ENCODE assay signal across 8 cellular contexts in the genomic region with DNA sequence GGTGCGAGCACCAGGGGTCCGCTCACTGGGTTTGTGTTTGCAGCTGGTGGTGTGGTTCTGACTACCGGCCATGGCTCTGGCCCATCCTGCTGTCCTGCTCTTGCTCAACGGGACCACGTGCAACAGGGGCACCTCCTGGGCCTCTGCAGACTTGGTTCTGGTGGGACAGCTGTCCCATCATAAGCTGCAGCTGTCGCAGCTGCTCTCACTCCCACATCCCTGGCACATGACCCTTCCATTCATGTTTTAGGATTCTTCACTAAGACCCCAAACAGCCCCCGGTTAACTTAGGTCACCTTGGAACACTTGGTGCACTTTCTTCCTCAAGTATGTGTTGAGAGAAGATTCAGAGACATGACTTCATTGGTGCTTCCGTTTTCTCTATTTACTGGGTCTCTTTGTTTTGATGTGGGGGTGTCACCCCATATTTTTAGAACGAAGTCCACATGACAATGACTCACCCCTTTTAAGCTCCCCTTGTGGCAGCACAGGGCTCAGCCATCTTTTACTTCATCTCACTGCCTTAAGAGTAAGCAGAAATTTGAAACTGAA.
DNase-seq lines count a peak whose midpoint lies in the region; ATAC-seq and TF ChIP-seq lines count a peak whose summit lies in the region.

No MANE protein-coding gene starts in this region.

- H4K20me1 ChIP-seq in HCT116 (ENCODE audit: insufficient read depth) = no peaks in the 10 kb centered on the region

- RAD21 ChIA-PET in HCT116 (lab: Charles Lee; ENCODE audit: low non-redundant PET in 1 of 2, low total read pairs in 2 of 2, uncharacterized antibody in 2 of 2, unreplicated experiment in 2 of 2) = no interaction called here

- WGBS in lung, 2 donors = 67 to 75% methylated on average over 9 of the region's 9 CpGs
- 68 to 85% methylated on average over 7 to 9 of the region's 9 CpGs for WGBS in testis, 2 donors

- H3K27me3 ChIP-seq in HCT116 (ENCODE audit: insufficient read depth, low read length) (no peaks in the 10 kb centered on the region), SJCRH30 (no peaks in the 10 kb centered on the region), lung (ENCODE audit: control insufficient read depth, insufficient read depth) (no peaks in the 10 kb centered on the region), testis (no peaks in the 10 kb centered on the region)

- ATAC-seq in HCT116 = no peak
- peak; percentile 43 for ATAC-seq in lung (ENCODE audit: insufficient read depth, low FRiP score)

- TF ChIP-seq CTCF in GM12874 (IDR thresholded peaks at IDR 0.05; ENCODE audit: insufficient read depth, low read depth, low read length) = 0 out of 2 replicates have a peak, but pooled peaks have one; percentile 16
- TF ChIP-seq CTCF in HCT116 (IDR thresholded peaks at IDR 0.05 in 2 of 3, conservative IDR thresholded peaks at IDR 0.05 in 1 of 3; ENCODE audit: borderline replicate concordance in 1 of 3, insufficient read depth in 1 of 3, low read depth in 2 of 3, low read length in 2 of 3) = peak in 1 of 3 experiments; percentile 32; a peak in 3 of 6 replicates
- TF ChIP-seq CTCF in lung (IDR thresholded peaks at IDR 0.05; ENCODE audit: control extremely low read depth, extremely low read depth) = no peak
- TF ChIP-seq CTCF in testis (IDR thresholded peaks at IDR 0.05) = peak in 1 of 3 experiments; percentile 14

- no peak overlapping the region for H3K9ac ChIP-seq in HCT116 (ENCODE audit: low read length)

- H3K9me2 ChIP-seq in HCT116 (ENCODE audit: insufficient read depth) = no peaks in the 10 kb centered on the region

- H3K4me1 ChIP-seq in HCT116 (ENCODE audit: control insufficient read depth in 1 of 2, insufficient read depth in 2 of 2, low read length in 2 of 2) (peaks cover 0 to 29% of the 10 kb centered on the region in 2 experiments; a peak in 2 of 4 replicates), SJCRH30 (peaks cover 16% of the 10 kb centered on the region), lung (ENCODE audit: control insufficient read depth in 2 of 2, insufficient read depth in 2 of 2, low read length in 2 of 2) (no peaks in the 10 kb centered on the region), testis (no peaks in the 10 kb centered on the region)

- DNase-seq in HCT116 (ENCODE audit: low read depth, low spot score) (no peak), SJCRH30 (peak; percentile 68 to 79), lung (ENCODE audit: low spot score) (peak; percentile 28), testis (no peak), mucosa of gallbladder (ENCODE audit: low spot score) (no peak), NCI-H748 treated with DMSO at 0.1 percent for 48 hours (lab: John Stamatoyannopoulos, UW) (no peak), NCI-H146 treated with DMSO at 0.1 percent for 48 hours (lab: John Stamatoyannopoulos, UW; ENCODE audit: unreplicated experiment) (no peak)

- H3K4me2 ChIP-seq in HCT116 (ENCODE audit: low read length) = peak overlapping the region; percentile 8; the same call in 1 of the 2 replicates

- H3K27ac ChIP-seq in HCT116 (ENCODE audit: low read depth, low read length) (no peak overlapping the region), SJCRH30 (peak overlapping the region; percentile 77), lung (ENCODE audit: low read depth in 1 of 2, low read length in 1 of 2) (peak overlapping the region in 1 of 2 donors; percentile 20), testis (no peak overlapping the region)

- no peak for TF ChIP-seq RAD21 in HCT116 (IDR thresholded peaks at IDR 0.05; ENCODE audit: low read depth)

- intact Hi-C loops in HCT116 (cut with micrococcal nuclease) (loop anchor here (10.0 kb wide), 1 partner anchor 132 kb away; a partner anchor contains a TSS), testis (cut with DNase I; ENCODE audit: low total_unique reads) (loop anchor here (10.0 kb wide), 1 partner anchor 452 kb away; no protein-coding TSS in a partner anchor)

- H3K36me3 ChIP-seq in HCT116 (ENCODE audit: control insufficient read depth in 1 of 2, insufficient read depth in 2 of 2, low read length in 2 of 2) (no peaks in the 10 kb centered on the region), SJCRH30 (no peaks in the 10 kb centered on the region), lung (ENCODE audit: control insufficient read depth in 2 of 2, insufficient read depth in 2 of 2, low read length in 2 of 2) (no peaks in the 10 kb centered on the region), testis (ENCODE audit: low read depth, missing control alignments) (no peaks in the 10 kb centered on the region)

- no peaks in the 10 kb centered on the region for H3K9me3 ChIP-seq in HCT116 (ENCODE audit: control insufficient read depth in 1 of 2, insufficient read depth in 1 of 2, low read depth in 1 of 2, low read length in 2 of 2)
- peaks cover 4% of the 10 kb centered on the region for H3K9me3 ChIP-seq in SJCRH30 (replicated peaks)
- H3K9me3 ChIP-seq in lung (ENCODE audit: control insufficient read depth in 2 of 2, insufficient read depth in 1 of 2, low read length in 1 of 2) = peaks cover 0 to 5% of the 10 kb centered on the region in 2 donors
- H3K9me3 ChIP-seq in testis = no peaks in the 10 kb centered on the region

- H2AFZ ChIP-seq in HCT116 (ENCODE audit: low read depth, low read length, poor library complexity, severe bottlenecking) = peak overlapping the region; percentile 57

- H3K4me3 ChIP-seq in HCT116 (replicated peaks in 1 of 2; ENCODE audit: low read depth in 1 of 2, low read length in 2 of 2) = no peak overlapping the region
- H3K4me3 ChIP-seq in SJCRH30 = no peak overlapping the region
- no peak overlapping the region for H3K4me3 ChIP-seq in lung
- no peak overlapping the region for H3K4me3 ChIP-seq in testis

- no TSS peak for BruUV-seq in HCT116 (replicated peaks; lab: Mats Ljungman, UMichigan)

- H3K79me2 ChIP-seq in HCT116 (ENCODE audit: insufficient read depth, low read length) = no peaks in the 10 kb centered on the region

- POLR2A ChIA-PET in HCT116 (lab: Charles Lee) = no interaction called here

- TF ChIP-seq POLR2A in HCT116 (IDR thresholded peaks at IDR 0.05; ENCODE audit: borderline replicate concordance, extremely low read depth, insufficient read depth, insufficient read length) (no peak), testis (IDR thresholded peaks at IDR 0.05) (no peak)

- CTCF ChIA-PET in HCT116 (lab: Charles Lee) = interaction anchor here (1.5 kb wide), 1 partner anchor 102 kb away, joined by 3 read pairs; no protein-coding TSS in a partner anchor

TF ChIP-seq in HCT116, 20 proteins besides CTCF, POLR2A, EP300 and RAD21:
- TF ChIP-seq EZH2 (IDR thresholded peaks at IDR 0.05) = no peak
- TF ChIP-seq, protein P1, sequence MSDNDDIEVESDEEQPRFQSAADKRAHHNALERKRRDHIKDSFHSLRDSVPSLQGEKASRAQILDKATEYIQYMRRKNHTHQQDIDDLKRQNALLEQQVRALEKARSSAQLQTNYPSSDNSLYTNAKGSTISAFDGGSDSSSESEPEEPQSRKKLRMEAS (IDR thresholded peaks at IDR 0.05) = no peak

Comparison
In these comparisons a context has a peak if more than half of its experiments do, and no peak if none do; other contexts are left out.
1. DNase-seq: peak in SJCRH30 (2 of 2) and lung (single experiment); none in HCT116 (single experiment), testis (single experiment), mucosa of gallbladder (single experiment), NCI-H748 treated with DMSO at 0.1 percent for 48 hours (single experiment) and NCI-H146 treated with DMSO at 0.1 percent for 48 hours (single experiment).